In the genomic region with DNA sequence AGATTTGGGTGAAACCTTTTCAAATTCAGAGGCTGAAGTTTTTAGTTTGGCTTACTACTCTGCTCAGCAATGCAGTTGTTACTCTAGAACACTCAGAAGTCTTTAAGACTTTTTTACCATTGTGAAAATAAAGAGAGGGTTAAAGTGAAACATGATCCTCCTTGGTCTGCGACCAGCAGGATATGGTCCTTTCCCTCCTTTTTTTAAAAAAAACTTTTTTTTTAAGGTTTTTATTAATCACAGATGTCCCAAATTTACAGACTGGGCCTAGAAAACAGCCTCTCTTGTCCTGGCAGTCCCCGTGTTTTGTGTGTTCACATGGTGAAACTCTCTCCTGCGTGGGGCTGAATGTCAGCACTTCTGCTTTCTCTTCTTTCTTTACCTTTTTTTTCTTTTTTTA, we compare ENCODE assay signal across 18 cellular contexts.
A peak's percentile ranks its signal among the peaks of the same experiment; 100 is the strongest.
DNase-seq lines count a peak whose midpoint lies in the region; ATAC-seq and TF ChIP-seq lines count a peak whose summit lies in the region.
"Had no signal": no experiment of that assay in that cellular context is flagged by ENCODE, and none has a peak within 500 bp of the region (broad histone marks: within the 10 kb centered on the region; RNA-seq: fewer than 3 reads in every experiment).

No MANE protein-coding gene starts in this region.

- H3K4me3 ChIP-seq in SJSA1 (no peak overlapping the region), fibroblast of villous mesenchyme (ENCODE audit: low read depth, low read length) (no peak overlapping the region), sigmoid colon (no peak overlapping the region), BE2C (ENCODE audit: low read depth, low read length) (no peak overlapping the region)
- H3K4me3 ChIP-seq: BLaER1, lung had no signal

- no peaks in the 10 kb centered on the region for H3K27me3 ChIP-seq in SJSA1 (replicated peaks)
- no peaks in the 10 kb centered on the region for H3K27me3 ChIP-seq in sigmoid colon
- no peaks in the 10 kb centered on the region for H3K27me3 ChIP-seq in BE2C
- H3K27me3 ChIP-seq: BLaER1 had no signal

- TF ChIP-seq CTCF in fibroblast of villous mesenchyme (IDR thresholded peaks at IDR 0.05; ENCODE audit: insufficient read depth, low read depth, low read length) (no peak), sigmoid colon (IDR thresholded peaks at IDR 0.05) (no peak), BE2C (IDR thresholded peaks at IDR 0.05; ENCODE audit: low read depth, low read length) (no peak)

- H3K9me3 ChIP-seq in SJSA1 (replicated peaks) (no peaks in the 10 kb centered on the region), sigmoid colon (no peaks in the 10 kb centered on the region), BE2C (no peaks in the 10 kb centered on the region)

- TF ChIP-seq EP300 in sigmoid colon (IDR thresholded peaks at IDR 0.05): no peak

- intact Hi-C loops in sigmoid colon (cut with DNase I): no loop called here

- peaks cover 59% of the 10 kb centered on the region for H3K4me1 ChIP-seq in SJSA1 (replicated peaks)
- H3K4me1 ChIP-seq in sigmoid colon: peaks cover 0 to 56% (median 31%) of the 10 kb centered on the region in 4 donors
- peaks cover 47% of the 10 kb centered on the region for H3K4me1 ChIP-seq in BE2C

- H3K27ac ChIP-seq in SJSA1: peak overlapping the region; percentile 46
- H3K27ac ChIP-seq in sigmoid colon: peak overlapping the region; percentile 27 to 47 (median 38)
- H3K27ac ChIP-seq: BLaER1 had no signal

- ATAC-seq in GM18873 (IDR thresholded peaks at IDR 0.05; ENCODE audit: low FRiP score, unreplicated experiment) (no peak), HG02763 (IDR thresholded peaks at IDR 0.05; ENCODE audit: unreplicated experiment) (no peak)
- ATAC-seq: effector memory CD8-positive, alpha-beta T cell had no signal

- DNase-seq in EH (ENCODE audit: low read depth): peak; percentile 84
- peak in 1 of 2 experiments; percentile 63 for DNase-seq in SJSA1 (ENCODE audit: low read depth in 1 of 2, low spot score in 2 of 2)
- DNase-seq in fibroblast of villous mesenchyme (ENCODE audit: low read depth): peak; percentile 45
- no peak for DNase-seq in sigmoid colon
- DNase-seq in activated CD8-positive, alpha-beta memory T cell treated with anti-CD3 and anti-CD28 coated beads for 24 hours: no peak
- DNase-seq in BE2C: no peak
- DNase-seq: activated CD4-positive, alpha-beta T cell treated with anti-CD3 and anti-CD28 coated beads for 4 hours; activated T-cell treated with anti-CD3 and anti-CD28 coated beads, Interleukin-2, amount 50 U/mL, for 24 hours; amygdala; DND-41; effector memory CD8-positive, alpha-beta T cell; hippocampal formation; nucleus accumbens; stimulated activated CD4-positive, alpha-beta T cell treated with anti-CD3 and anti-CD28 coated beads, Interleukin-15, amount 100 ng/mL, for 24 hours had no signal

- 59 to 83% methylated on average over 3 of the region's 3 CpGs for WGBS in sigmoid colon, 2 donors

- H3K36me3 ChIP-seq in SJSA1 (peaks cover 30% of the 10 kb centered on the region), sigmoid colon (peaks cover 0 to 13% (median 5%) of the 10 kb centered on the region in 4 donors), BE2C (peaks cover 59% of the 10 kb centered on the region)

- TF ChIP-seq POLR2A in sigmoid colon (IDR thresholded peaks at IDR 0.05): no peak

Comparison
In these comparisons a context has a peak if more than half of its experiments do, and no peak if none do; other contexts are left out.
1. DNase-seq: peak in EH (single experiment) and fibroblast of villous mesenchyme (single experiment); none in sigmoid colon (single experiment), activated CD8-positive, alpha-beta memory T cell treated with anti-CD3 and anti-CD28 coated beads for 24 hours (single experiment) and BE2C (single experiment).